In the genomic region with DNA sequence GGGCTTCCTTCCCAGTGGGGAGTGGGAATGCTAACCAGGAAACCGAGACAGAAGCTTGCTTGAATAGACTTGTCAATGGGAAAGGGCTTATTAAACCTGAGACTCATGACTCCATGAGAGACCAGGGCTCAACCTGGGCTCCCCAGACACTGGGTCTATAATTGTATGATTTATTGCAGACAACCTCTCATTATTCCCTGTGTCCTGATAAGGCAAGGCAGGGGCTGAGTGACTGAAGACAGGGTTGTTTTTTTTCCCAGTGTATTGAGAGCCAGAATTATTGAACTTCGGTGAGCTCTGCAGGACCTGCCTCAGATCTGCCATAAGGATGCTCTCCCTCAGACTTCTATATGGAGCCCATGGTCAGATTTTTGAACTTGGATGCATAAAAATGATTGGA, we compare ENCODE assay signal across 31 cellular contexts.
"Had no signal": no experiment of that assay in that cellular context is flagged by ENCODE, and none has a peak within 500 bp of the region (broad histone marks: within the 10 kb centered on the region; RNA-seq: fewer than 3 reads in every experiment).

No MANE protein-coding gene starts in this region.

- H3K4me1 ChIP-seq: foreskin keratinocyte, gastrocnemius medialis, heart right ventricle had no signal

- H3K4me1 Mint-ChIP-seq: activated B cell treated with CpG ODN at 0.5 μM for 24 hours; central memory CD8-positive, alpha-beta T cell; endodermal cell had no signal

- H3K9me3 Mint-ChIP-seq: activated B cell treated with CpG ODN at 0.5 μM for 24 hours; activated CD8-positive, alpha-beta T cell treated with anti-CD3 and anti-CD28 coated beads for 36 hours; activated T-cell treated with anti-CD3 and anti-CD28 coated beads, Interleukin-2, amount 50 U/mL, for 4 hours; activated T-helper 17 cell treated with anti-CD3 and anti-CD28 coated beads, Interleukin-2, amount 50 U/mL, for 72 hours; central memory CD8-positive, alpha-beta T cell; dendritic cell treated with granulocyte-macrophage colony-stimulating factor and Interleukin-4, amounts not matched to agents 40 ng/mL and 50 ng/mL, for 4 days; endodermal cell; T-helper 2 cell treated with Interferon-gamma antibody and Interleukin-4, amounts not matched to agents 5 μg/mL and 100 μg/mL, for 36 hours had no signal

- DNase-seq: activated B cell treated with CpG ODN at 0.5 μM for 24 hours; activated CD4-positive, alpha-beta T cell treated with anti-CD3 and anti-CD28 coated beads for 48 hours; activated CD4-positive, alpha-beta T cell treated with anti-CD3 and anti-CD28 coated beads, Interleukin-2, amount 50 U/mL, for 1 hour; activated CD4-positive, alpha-beta T cell treated with anti-CD3 and anti-CD28 coated beads, Interleukin-2, amount 50 U/mL, for 48 hours; activated CD8-positive, alpha-beta memory T cell treated with anti-CD3 and anti-CD28 coated beads for 24 hours; activated CD8-positive, alpha-beta T cell treated with anti-CD3 and anti-CD28 coated beads for 36 hours; activated effector memory CD4-positive, alpha-beta T cell treated with Interleukin-2 at 50 U/mL for 16 hours; activated gamma-delta T cell treated with Interleukin-2 at 50 U/mL for 16 hours; activated naive CD4-positive, alpha-beta T cell treated with anti-CD3 and anti-CD28 coated beads, Interleukin-2, amount 50 U/mL, for 16 hours; activated naive CD4-positive, alpha-beta T cell treated with Interleukin-2 at 50 U/mL for 16 hours; activated T-cell treated with anti-CD3 and anti-CD28 coated beads, Interleukin-2, amount 50 U/mL, for 4 hours; amniotic stem cell; anterior cingulate cortex; brain microvascular endothelial cell; dorsolateral prefrontal cortex; effector memory CD4-positive, alpha-beta T cell; endodermal cell; foreskin keratinocyte; gastrocnemius medialis; heart right ventricle; T-helper 17 cell; T1000; WERI-Rb-1 had no signal

- H3K36me3 Mint-ChIP-seq: activated naive CD8-positive, alpha-beta T cell had no signal

- H3K27me3 ChIP-seq: brain microvascular endothelial cell, foreskin keratinocyte had no signal

- ATAC-seq: activated CD4-positive, CD25-positive, alpha-beta regulatory T cell treated with anti-CD3 and anti-CD28 coated beads, Interleukin-2, amount 50 U/mL, for 24 hours; activated CD8-positive, alpha-beta T cell treated with anti-CD3 and anti-CD28 coated beads for 36 hours; activated T-cell treated with anti-CD3 and anti-CD28 coated beads, Interleukin-2, amount 50 U/mL, for 4 hours; activated T-helper 17 cell treated with anti-CD3 and anti-CD28 coated beads, Interleukin-2, amount 50 U/mL, for 72 hours; esophagus mucosa; foreskin keratinocyte; gastrocnemius medialis; heart right ventricle; T-helper 17 cell had no signal

- H3K36me3 ChIP-seq: brain microvascular endothelial cell, gastrocnemius medialis, heart right ventricle, WERI-Rb-1 had no signal

- H3K9me3 ChIP-seq: gastrocnemius medialis, heart right ventricle had no signal

- H3K27ac Mint-ChIP-seq: activated B cell treated with CpG ODN at 0.5 μM for 24 hours; activated CD8-positive, alpha-beta T cell treated with anti-CD3 and anti-CD28 coated beads for 36 hours; activated naive CD8-positive, alpha-beta T cell; activated T-helper 17 cell treated with anti-CD3 and anti-CD28 coated beads, Interleukin-2, amount 50 U/mL, for 72 hours; dendritic cell treated with granulocyte-macrophage colony-stimulating factor and Interleukin-4, amounts not matched to agents 40 ng/mL and 50 ng/mL, for 4 days; endodermal cell; T-helper 17 cell; T-helper 2 cell treated with Interferon-gamma antibody and Interleukin-4, amounts not matched to agents 5 μg/mL and 100 μg/mL, for 36 hours had no signal

- H3K4me3 Mint-ChIP-seq: activated B cell treated with CpG ODN at 0.5 μM for 24 hours; activated CD8-positive, alpha-beta T cell treated with anti-CD3 and anti-CD28 coated beads for 36 hours; activated naive CD8-positive, alpha-beta T cell; activated T-cell treated with anti-CD3 and anti-CD28 coated beads, Interleukin-2, amount 50 U/mL, for 4 hours; activated T-helper 17 cell treated with anti-CD3 and anti-CD28 coated beads, Interleukin-2, amount 50 U/mL, for 72 hours; central memory CD8-positive, alpha-beta T cell; dendritic cell treated with granulocyte-macrophage colony-stimulating factor and Interleukin-4, amounts not matched to agents 40 ng/mL and 50 ng/mL, for 4 days; endodermal cell; T-helper 17 cell; T-helper 2 cell treated with Interferon-gamma antibody and Interleukin-4, amounts not matched to agents 5 μg/mL and 100 μg/mL, for 36 hours had no signal

- H3K4me3 ChIP-seq: coronary artery, dorsolateral prefrontal cortex, gastrocnemius medialis, heart right ventricle had no signal

- H3K27ac ChIP-seq: brain microvascular endothelial cell, coronary artery, dorsolateral prefrontal cortex, foreskin keratinocyte, gastrocnemius medialis, heart right ventricle, WERI-Rb-1 had no signal
